In genomic region chr7:117092801-117093200, GRCh38 we compare ENCODE assay signal across 18 cellular contexts.
DNase-seq lines count a peak whose midpoint lies in the region; ATAC-seq, FAIRE-seq and TF ChIP-seq lines count a peak whose summit lies in the region.
"Had no signal": no experiment of that assay in that cellular context is flagged by ENCODE, and none has a peak within 500 bp of the region (broad histone marks: within the 10 kb centered on the region; RNA-seq: fewer than 3 reads in every experiment).

No MANE protein-coding gene starts in this region.

- no peak for ATAC-seq in IMR-90 (ENCODE audit: low read depth)
- ATAC-seq in pancreas = peak; percentile 57 to 72 (median 62)
- ATAC-seq in HG02870 (IDR thresholded peaks at IDR 0.05; ENCODE audit: unreplicated experiment) = no peak
- ATAC-seq in foreskin keratinocyte = no peak
- ATAC-seq: PC-3 had no signal

- H3K14ac ChIP-seq in IMR-90 (replicated peaks; ENCODE audit: low read depth, low read length) = no peak overlapping the region

- H3K4me3 ChIP-seq in BJ (ENCODE audit: low read depth, low read length) (no peak overlapping the region), IMR-90 (ENCODE audit: insufficient read depth, low read depth, low read length) (no peak overlapping the region), choroid plexus epithelial cell (ENCODE audit: low read depth, low read length) (no peak overlapping the region), pancreas (no peak overlapping the region)

- H2BK5ac ChIP-seq in IMR-90 (ENCODE audit: low read depth, low read length, poor library complexity, severe bottlenecking) = no peak overlapping the region

- in situ Hi-C loops in IMR-90 (cut with MboI; ENCODE audit: low sequenced_read_pairs) = no loop called here

- peaks cover 9% of the 10 kb centered on the region for H3K9me1 ChIP-seq in IMR-90 (ENCODE audit: insufficient read depth, low read length)

- no peak overlapping the region for H2BK20ac ChIP-seq in IMR-90 (ENCODE audit: low read depth, low read length)

- peaks cover 31 to 32% of the 10 kb centered on the region in 2 experiments for H3K79me1 ChIP-seq in IMR-90 (ENCODE audit: low read depth in 1 of 2, low read length in 2 of 2)

- no peaks in the 10 kb centered on the region for H3K36me3 ChIP-seq in BJ (ENCODE audit: control insufficient read depth, insufficient read depth, low read length)
- H3K36me3 ChIP-seq in IMR-90 (ENCODE audit: control insufficient read depth, insufficient read depth, low read length) = no peaks in the 10 kb centered on the region
- no peaks in the 10 kb centered on the region for H3K36me3 ChIP-seq in pancreas

- no peak overlapping the region for H3K4me2 ChIP-seq in IMR-90 (ENCODE audit: low read depth, low read length)
- H3K4me2 ChIP-seq: SK-N-SH had no signal

- H4K5ac ChIP-seq in IMR-90 (ENCODE audit: low read depth, low read length) = no peak overlapping the region

- no peak overlapping the region for H2BK15ac ChIP-seq in IMR-90 (ENCODE audit: low read depth, low read length)

- DNase-seq in BJ (ENCODE audit: low read depth) (peak; percentile 57), IMR-90 (peak; percentile 84), choroid plexus epithelial cell (ENCODE audit: low read depth) (peak; percentile 34), pancreas (peak in 2 of 6 donors; percentile 31 to 60), foreskin keratinocyte (no peak), caudate nucleus (lab: John Stamatoyannopoulos, UW) (no peak)
- DNase-seq in activated naive CD4-positive, alpha-beta T cell (lab: John Stamatoyannopoulos, UW) = no peak
- DNase-seq: DMS79 treated with DMSO at 0.1 percent for 48 hours; GOT3; MM.1S; NCI-H1930; NCI-H510A treated with DMSO at 0.1 percent for 48 hours; NK-92 treated with Interleukin-12 subunit alpha and Interleukin-12 subunit beta, amount 100 ng/mL, for 24 hours; PC-3; SK-N-SH; T-helper 1 cell had no signal

- peaks cover 1% of the 10 kb centered on the region; the same call in 1 of the 2 replicates for H3K4me1 ChIP-seq in IMR-90 (ENCODE audit: control insufficient read depth, insufficient read depth, low read length)
- peaks cover 15 to 19% (median 16%) of the 10 kb centered on the region in 3 donors for H3K4me1 ChIP-seq in pancreas
- H3K4me1 ChIP-seq in foreskin keratinocyte = no peaks in the 10 kb centered on the region

- H3K4ac ChIP-seq in IMR-90 (ENCODE audit: low read depth, low read length) = no peak overlapping the region

- H3K9me3 ChIP-seq in IMR-90 (ENCODE audit: control insufficient read depth, insufficient read depth, low read length) (no peaks in the 10 kb centered on the region), pancreas (no peaks in the 10 kb centered on the region)
- H3K9me3 ChIP-seq: SK-N-SH had no signal

- peaks cover under 1% of the 10 kb centered on the region for H4K20me1 ChIP-seq in IMR-90 (ENCODE audit: insufficient read depth, low read length)

- CTCF ChIA-PET in BJ (lab: Yijun Ruan, JAX) (interaction anchor here (0.8 kb wide), 2 partner anchors 9 to 11 kb away, joined by 3 read pairs; no protein-coding TSS in a partner anchor), IMR-90 (lab: Yijun Ruan, JAX) (no interaction called here)

- H3K27me3 ChIP-seq in BJ (ENCODE audit: control insufficient read depth, insufficient read depth, low read length) (no peaks in the 10 kb centered on the region), IMR-90 (ENCODE audit: control insufficient read depth, insufficient read depth, low read length) (no peaks in the 10 kb centered on the region), pancreas (no peaks in the 10 kb centered on the region), foreskin keratinocyte (no peaks in the 10 kb centered on the region)

- 0 out of 2 replicates have a peak overlapping the region, but pooled peaks have one; percentile 12 for H4K91ac ChIP-seq in IMR-90 (ENCODE audit: insufficient read depth, low read depth, low read length)

- TF ChIP-seq RAD21 in IMR-90 (IDR thresholded peaks at IDR 0.05; ENCODE audit: low read length) = no peak

- no peak overlapping the region for H2AFZ ChIP-seq in IMR-90 (replicated peaks; ENCODE audit: low read length, poor library complexity)

- POLR2A ChIA-PET in BJ (lab: Charles Lee) (no interaction called here), IMR-90 (lab: Charles Lee; ENCODE audit: unreplicated experiment) (no interaction called here)

- BruUV-seq in IMR-90 (replicated peaks; lab: Mats Ljungman, UMichigan) = no TSS peak

- no peak overlapping the region for H2BK120ac ChIP-seq in IMR-90 (ENCODE audit: low read depth, low read length)

- FAIRE-seq in pancreas (lab: Jason Lieb, UNC) = no peak
- FAIRE-seq: G401.6 had no signal

- TF ChIP-seq POLR2A in IMR-90 (IDR thresholded peaks at IDR 0.05; ENCODE audit: low read depth, low read length) = no peak

- H4K8ac ChIP-seq in IMR-90 (ENCODE audit: low read depth in 2 of 2, low read length in 2 of 2) = no peak overlapping the region

- H3K23ac ChIP-seq in IMR-90 (ENCODE audit: low read depth, low read length) = no peak overlapping the region

- H2AK5ac ChIP-seq in IMR-90 (ENCODE audit: low read depth, low read length) = no peak overlapping the region

- WGBS in IMR-90 (ENCODE audit: extremely low coverage in 2 of 2, insufficient read length in 1 of 2), 2 experiments = no CpG with 5 or more reads among the region's 3 CpGs
- 37 to 38% methylated on average over 3 of the region's 3 CpGs for WGBS in pancreas, 2 donors

- H3K18ac ChIP-seq in IMR-90 (ENCODE audit: low read depth, low read length) = no peak overlapping the region; the same call in 1 of the 2 replicates

- intact Hi-C loops in IMR-90 (cut with micrococcal nuclease) (no loop called here), pancreas (cut with DNase I) (no loop called here)

- H3K27ac ChIP-seq in IMR-90 (ENCODE audit: insufficient read depth, low read length) = no peak overlapping the region
- H3K27ac ChIP-seq in pancreas = peak overlapping the region in 2 of 4 donors; percentile 16 to 25
- H3K27ac ChIP-seq in foreskin keratinocyte = no peak overlapping the region
- H3K27ac ChIP-seq in caudate nucleus (ENCODE audit: low read depth, low read length) = no peak overlapping the region

- H3K9ac ChIP-seq in IMR-90 (ENCODE audit: low read depth, low read length) = no peak overlapping the region
- H3K9ac ChIP-seq: SK-N-SH had no signal

- TF ChIP-seq CTCF in BJ (IDR thresholded peaks at IDR 0.05; ENCODE audit: insufficient read depth, low read depth, low read length) (no peak), IMR-90 (conservative IDR thresholded peaks at IDR 0.05; ENCODE audit: low read depth, low read length) (no peak), choroid plexus epithelial cell (conservative IDR thresholded peaks at IDR 0.05; ENCODE audit: low read depth, low read length) (no peak), pancreas (IDR thresholded peaks at IDR 0.05) (no peak), foreskin keratinocyte (conservative IDR thresholded peaks at IDR 0.05) (no peak)

- dilution Hi-C loops in IMR-90 (cut with HindIII; ENCODE audit: low sequenced_read_pairs, unreplicated experiment) = no loop called here

- no peak overlapping the region for H2AK9ac ChIP-seq in IMR-90 (replicated peaks; ENCODE audit: low read depth, low read length, poor library complexity)

- no peak overlapping the region for H3K56ac ChIP-seq in IMR-90 (ENCODE audit: extremely low read depth, insufficient read depth, low read length)

TF ChIP-seq in IMR-90, 13 proteins besides CTCF, POLR2A, EP300 and RAD21:
- TF ChIP-seq RCOR1 (IDR thresholded peaks at IDR 0.05; ENCODE audit: insufficient replicate concordance, low read length) (no peak), USF2 (IDR thresholded peaks at IDR 0.05; ENCODE audit: low read depth, low read length) (no peak), SMC3 (IDR thresholded peaks at IDR 0.05; ENCODE audit: low read depth, low read length) (no peak), MAFK (IDR thresholded peaks at IDR 0.05; ENCODE audit: low read depth, low read length) (no peak), BHLHE40 (IDR thresholded peaks at IDR 0.05; ENCODE audit: low read depth, low read length) (no peak), RFX5 (IDR thresholded peaks at IDR 0.05; ENCODE audit: low read depth, low read length) (no peak), CEBPB (IDR thresholded peaks at IDR 0.05; ENCODE audit: low read depth, low read length) (no peak), MAZ (IDR thresholded peaks at IDR 0.05; ENCODE audit: borderline replicate concordance, low read depth, low read length) (no peak), ELK1 (IDR thresholded peaks at IDR 0.05; ENCODE audit: borderline replicate concordance, low read depth, low read length) (no peak), CHD1 (IDR thresholded peaks at IDR 0.05; ENCODE audit: low read depth, low read length) (no peak)

Comparison
In these comparisons a context has a peak if more than half of its experiments do, and no peak if none do; other contexts are left out.
1. DNase-seq: peak in BJ (single experiment), IMR-90 (single experiment) and choroid plexus epithelial cell (single experiment); none in foreskin keratinocyte (0 of 2), caudate nucleus (0 of 61) and activated naive CD4-positive, alpha-beta T cell (0 of 4).
2. ATAC-seq: peak in pancreas (4 of 4); none in IMR-90 (single experiment), HG02870 (single experiment) and foreskin keratinocyte (single experiment).